Comparison of ENCODE assay signal across 19 cellular contexts in the genomic region with DNA sequence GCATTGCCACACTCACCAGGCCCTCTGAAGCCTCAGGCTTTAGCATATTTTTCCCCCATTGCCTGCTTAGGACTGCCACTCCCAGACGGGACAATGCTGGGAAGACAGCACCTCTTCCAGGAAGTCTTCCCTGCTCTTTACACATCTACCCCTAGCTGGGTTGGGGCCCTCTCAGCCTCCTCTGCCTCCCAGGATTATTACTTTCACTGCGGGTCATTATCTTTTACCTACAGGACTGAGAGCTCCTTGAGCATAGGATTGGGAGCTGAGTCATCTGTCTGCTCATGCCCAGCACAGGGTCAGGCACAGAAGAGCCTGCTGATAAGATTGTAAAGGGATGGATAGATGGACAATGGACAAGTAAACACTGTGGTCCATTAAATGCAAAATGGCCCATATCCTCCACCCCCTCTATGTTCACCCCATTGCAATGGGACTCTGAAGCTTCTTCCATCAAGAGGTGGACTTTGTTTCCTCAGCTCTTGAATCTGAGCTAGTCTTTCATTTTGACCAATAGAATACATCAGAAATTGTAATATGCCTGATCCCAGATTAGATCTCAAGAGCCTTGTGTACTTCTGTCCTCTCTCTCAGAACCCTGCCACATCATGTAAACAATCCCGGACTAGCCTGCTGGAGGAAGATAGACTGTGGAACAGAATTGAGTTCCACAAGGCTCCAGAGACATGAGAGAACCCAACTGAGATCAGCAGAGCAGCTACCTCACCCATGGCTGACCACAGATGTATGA. TPM values are rescaled to one million over a fixed set of nuclear protein-coding genes. Genes with fewer than 3 reads are reported as not detected.
A peak's percentile ranks its signal among the peaks of the same experiment; 100 is the strongest.
DNase-seq lines count a peak whose midpoint lies in the region; ATAC-seq and TF ChIP-seq lines count a peak whose summit lies in the region.
"Had no signal": no experiment of that assay in that cellular context is flagged by ENCODE, and none has a peak within 500 bp of the region (broad histone marks: within the 10 kb centered on the region; RNA-seq: fewer than 3 reads in every experiment).

No MANE protein-coding gene starts in this region.

- H2AK5ac ChIP-seq in IMR-90 (ENCODE audit: low read depth, low read length): peak overlapping the region; percentile 25; the same call in 1 of the 2 replicates

- no peak overlapping the region for H3K56ac ChIP-seq in IMR-90 (ENCODE audit: extremely low read depth, insufficient read depth, low read length)

- no peak overlapping the region for H3K27ac Mint-ChIP-seq in type B pancreatic cell

- peaks cover 3% of the 10 kb centered on the region; the same call in 1 of the 2 replicates for H3K27me3 ChIP-seq in IMR-90 (ENCODE audit: control insufficient read depth, insufficient read depth, low read length)
- no peaks in the 10 kb centered on the region for H3K27me3 ChIP-seq in adrenal gland

- peaks cover 21% of the 10 kb centered on the region for H3K4me1 ChIP-seq in IMR-90 (ENCODE audit: control insufficient read depth, insufficient read depth, low read length)
- peaks cover 20 to 23% of the 10 kb centered on the region in 2 donors for H3K4me1 ChIP-seq in adrenal gland (replicated peaks in 1 of 2)
- H3K4me1 ChIP-seq in mesodermal cell (ENCODE audit: control insufficient read depth, insufficient read depth, low read length, poor library complexity, severe bottlenecking): peaks cover 49% of the 10 kb centered on the region

- TF ChIP-seq RAD21 in IMR-90 (IDR thresholded peaks at IDR 0.05; ENCODE audit: low read length): no peak

- dilution Hi-C loops in IMR-90 (cut with HindIII; ENCODE audit: low sequenced_read_pairs, unreplicated experiment): no loop called here

- H3K4me1 Mint-ChIP-seq in type B pancreatic cell (ENCODE audit: unreplicated experiment): peaks cover 30% of the 10 kb centered on the region

- H3K27ac ChIP-seq in IMR-90 (ENCODE audit: insufficient read depth, low read length) (no peak overlapping the region), adrenal gland (peak overlapping the region in 3 of 5 donors; percentile 67 to 93 (median 88)), mesodermal cell (ENCODE audit: low read depth, low read length, severe bottlenecking) (peak overlapping the region; percentile 63)
- H3K27ac ChIP-seq: SK-N-MC had no signal

- H3K36me3 ChIP-seq in IMR-90 (ENCODE audit: control insufficient read depth, insufficient read depth, low read length): no peaks in the 10 kb centered on the region
- no peaks in the 10 kb centered on the region for H3K36me3 ChIP-seq in adrenal gland (replicated peaks in 1 of 2)
- no peaks in the 10 kb centered on the region for H3K36me3 ChIP-seq in mesodermal cell (ENCODE audit: control insufficient read depth, insufficient read depth, low read length)

- H3K23ac ChIP-seq in IMR-90 (ENCODE audit: low read depth, low read length): no peak overlapping the region

- no peak overlapping the region for H3K4ac ChIP-seq in IMR-90 (ENCODE audit: low read depth, low read length)

- TF ChIP-seq CTCF in IMR-90 (conservative IDR thresholded peaks at IDR 0.05; ENCODE audit: low read depth, low read length): no peak
- TF ChIP-seq CTCF in adrenal gland (IDR thresholded peaks at IDR 0.05): no peak
- TF ChIP-seq CTCF in type B pancreatic cell (conservative IDR thresholded peaks at IDR 0.05): no peak

- H2AK9ac ChIP-seq in IMR-90 (replicated peaks; ENCODE audit: low read depth, low read length, poor library complexity): no peak overlapping the region

- peak; percentile 13 for DNase-seq in EH (ENCODE audit: low read depth)
- peak; percentile 15 for DNase-seq in IMR-90
- DNase-seq in adrenal gland: no peak
- no peak for DNase-seq in type B pancreatic cell (ENCODE audit: extremely low spot score, unreplicated experiment)
- no peak for DNase-seq in activated CD4-positive, CD25-positive, alpha-beta regulatory T cell treated with anti-CD3 and anti-CD28 coated beads, Interleukin-2, amount 50 U/mL, for 72 hours
- DNase-seq: AML-193, DMS79 treated with DMSO at 0.1 percent for 48 hours, GF-D8, GOT3, NCI-H1436 treated with DMSO at 0.1 percent for 48 hours, NCI-H2081, NCI-H2227 treated with DMSO at 0.1 percent for 48 hours, NCI-H526 treated with DMSO at 0.1 percent for 48 hours had no signal

- ATAC-seq in IMR-90 (ENCODE audit: low read depth) (no peak), HG03139 (IDR thresholded peaks at IDR 0.05; ENCODE audit: unreplicated experiment) (no peak), HG03342 (IDR thresholded peaks at IDR 0.05; ENCODE audit: unreplicated experiment) (no peak)
- ATAC-seq: Right ventricle myocardium inferior had no signal

- H4K8ac ChIP-seq in IMR-90 (ENCODE audit: low read depth in 2 of 2, low read length in 2 of 2): no peak overlapping the region

- H3K4me3 ChIP-seq in IMR-90 (ENCODE audit: insufficient read depth, low read depth, low read length): no peak overlapping the region
- no peak overlapping the region for H3K4me3 ChIP-seq in adrenal gland
- H3K4me3 ChIP-seq in mesodermal cell (ENCODE audit: extremely low read depth, insufficient read depth, low read length, poor library complexity, severe bottlenecking): no peak overlapping the region
- H3K4me3 ChIP-seq: SK-N-MC had no signal

- peaks cover 18% of the 10 kb centered on the region for H3K27me3 Mint-ChIP-seq in type B pancreatic cell

- H3K4me2 ChIP-seq in IMR-90 (ENCODE audit: low read depth, low read length): no peak overlapping the region

- intact Hi-C loops in IMR-90 (cut with micrococcal nuclease) (no loop called here), adrenal gland (cut with DNase I) (no loop called here)

- no peak overlapping the region for H3K9ac ChIP-seq in IMR-90 (ENCODE audit: low read depth, low read length)

- no peaks in the 10 kb centered on the region for H3K79me1 ChIP-seq in IMR-90 (ENCODE audit: low read depth in 1 of 2, low read length in 2 of 2)

- H4K20me1 ChIP-seq in IMR-90 (ENCODE audit: insufficient read depth, low read length): peaks cover 9% of the 10 kb centered on the region; the same call in 1 of the 2 replicates

- no peaks in the 10 kb centered on the region for H3K36me3 Mint-ChIP-seq in type B pancreatic cell

- no peak overlapping the region for H2BK5ac ChIP-seq in IMR-90 (ENCODE audit: low read depth, low read length, poor library complexity, severe bottlenecking)

- no peak overlapping the region for H4K5ac ChIP-seq in IMR-90 (ENCODE audit: low read depth, low read length)

- H3K9me3 ChIP-seq in IMR-90 (ENCODE audit: control insufficient read depth, insufficient read depth, low read length) (no peaks in the 10 kb centered on the region; the same call in 1 of the 2 replicates), adrenal gland (replicated peaks in 1 of 3) (no peaks in the 10 kb centered on the region), mesodermal cell (ENCODE audit: control insufficient read depth, low read length) (no peaks in the 10 kb centered on the region)

- CTCF ChIA-PET in IMR-90 (lab: Yijun Ruan, JAX): interaction anchor here (1.1 kb wide), 1 partner anchor 19 kb away, joined by 5 read pairs; no protein-coding TSS in a partner anchor

- WGBS in IMR-90 (ENCODE audit: extremely low coverage in 2 of 2, insufficient read length in 1 of 2), 2 experiments: 100% methylated on average over 1 of the region's 3 CpGs; no CpG with 5 or more reads in 1 of the 2 experiments
- 72 to 87% (median 75%) methylated on average over 3 of the region's 3 CpGs for WGBS in adrenal gland, 4 donors
- WGBS in mesodermal cell (ENCODE audit: insufficient coverage in 2 of 2), 2 experiments: 50 to 68% methylated on average over 1 to 2 of the region's 3 CpGs

- POLR2A ChIA-PET in IMR-90 (lab: Charles Lee; ENCODE audit: unreplicated experiment): no interaction called here

- H2BK120ac ChIP-seq in IMR-90 (ENCODE audit: low read depth, low read length): no peak overlapping the region

- no peak overlapping the region for H3K14ac ChIP-seq in IMR-90 (replicated peaks; ENCODE audit: low read depth, low read length)

- no TSS peak for BruUV-seq in IMR-90 (replicated peaks; lab: Mats Ljungman, UMichigan)

- no peaks in the 10 kb centered on the region for H3K9me3 Mint-ChIP-seq in type B pancreatic cell

- H2BK20ac ChIP-seq in IMR-90 (ENCODE audit: low read depth, low read length): no peak overlapping the region

- H2BK15ac ChIP-seq in IMR-90 (ENCODE audit: low read depth, low read length): 0 out of 3 replicates have a peak overlapping the region, but pooled peaks have one; percentile 25

- TF ChIP-seq POLR2A in IMR-90 (IDR thresholded peaks at IDR 0.05; ENCODE audit: low read depth, low read length) (no peak), adrenal gland (IDR thresholded peaks at IDR 0.05) (no peak)

- no peak overlapping the region for H3K18ac ChIP-seq in IMR-90 (ENCODE audit: low read depth, low read length)

- no peak overlapping the region for H3K4me3 Mint-ChIP-seq in type B pancreatic cell

- peaks cover 21% of the 10 kb centered on the region for H3K9me1 ChIP-seq in IMR-90 (ENCODE audit: insufficient read depth, low read length)

- H4K91ac ChIP-seq in IMR-90 (ENCODE audit: insufficient read depth, low read depth, low read length): no peak overlapping the region; the same call in 1 of the 2 replicates

- H2AFZ ChIP-seq in IMR-90 (replicated peaks; ENCODE audit: low read length, poor library complexity): no peak overlapping the region

- in situ Hi-C loops in IMR-90 (cut with MboI; ENCODE audit: low sequenced_read_pairs): no loop called here

TF ChIP-seq in IMR-90, 13 proteins besides CTCF, POLR2A, EP300 and RAD21:
- TF ChIP-seq CEBPB (IDR thresholded peaks at IDR 0.05; ENCODE audit: low read depth, low read length): no peak
- TF ChIP-seq MXI1 (IDR thresholded peaks at IDR 0.05; ENCODE audit: borderline replicate concordance, low read depth, low read length): no peak
- TF ChIP-seq CHD1 (IDR thresholded peaks at IDR 0.05; ENCODE audit: low read depth, low read length): no peak
- no peak for TF ChIP-seq BHLHE40 (IDR thresholded peaks at IDR 0.05; ENCODE audit: low read depth, low read length)
- TF ChIP-seq FOS (IDR thresholded peaks at IDR 0.05; ENCODE audit: low read depth, low read length): no peak
- TF ChIP-seq MAFK (IDR thresholded peaks at IDR 0.05; ENCODE audit: low read depth, low read length): no peak

RNA-seq across cellular contexts. Expression of gene LRRC32, which starts 32.0 kb away (rescaled TPM):
- 4.2 and 5.2 TPM in 2 replicates for total RNA-seq in IMR-90 (2012; rRNA removed)
- 13.0 and 13.7 TPM in 2 replicates for polyA plus RNA-seq in IMR-90 (2012; rRNA removed)
- 10.9 and 20.1 TPM in 2 replicates for polyA plus RNA-seq in IMR-90 (2012; cell fraction: cytosol; rRNA removed)
- 8.8 and 12.9 TPM in 2 replicates for polyA plus RNA-seq in IMR-90 (2012; cell fraction: nucleus; rRNA removed; ENCODE audit: low replicate concordance)
- 100 to 1,000 TPM in 3 of 8 donors, 10 to 100 TPM in 5; 67.8 to 153 (median 92.6) TPM for total RNA-seq in adrenal gland
- polyA plus RNA-seq in adrenal gland: 100 to 1,000 TPM in 2 of 3 donors, 10 to 100 TPM in 1; 63.7 to 389 (median 302) TPM
- 96.7 TPM for polyA plus RNA-seq in mesodermal cell (2013, experiment 1 of 2)
- polyA plus RNA-seq in mesodermal cell (2013, experiment 2 of 2): 105 TPM
- total RNA-seq in type B pancreatic cell (ENCODE audit: low replicate concordance): 4.3 and 5.4 TPM in 2 replicates
- total RNA-seq: HT-29 had no signal

Comparison
In these comparisons a context has a peak if more than half of its experiments do, and no peak if none do; other contexts are left out.
1. DNase-seq: peak in EH (single experiment) and IMR-90 (single experiment); none in adrenal gland (0 of 7), type B pancreatic cell (single experiment) and activated CD4-positive, CD25-positive, alpha-beta regulatory T cell treated with anti-CD3 and anti-CD28 coated beads, Interleukin-2, amount 50 U/mL, for 72 hours (single experiment).
2. RNA of gene LRRC32, which starts 32.0 kb away (total RNA-seq): 67.8 to 153 TPM in adrenal gland; 4.2 to 5.2 TPM in IMR-90 and 4.3 to 5.4 TPM in type B pancreatic cell; every median in the first group is over 10 times any median in the second.